ENCODE assay signal across 8 cellular contexts in genomic region chr1:181101581-181102226, GRCh38. TPM values are rescaled to one million over a fixed set of nuclear protein-coding genes. Genes with fewer than 3 reads are reported as not detected.
DNase-seq lines count a peak whose midpoint lies in the region; ATAC-seq and TF ChIP-seq lines count a peak whose summit lies in the region.

No MANE protein-coding gene starts in this region.

- intact Hi-C loops in OCI-LY7 (cut with micrococcal nuclease; ENCODE audit: unreplicated experiment): no loop called here

- peaks cover 17% of the 10 kb centered on the region for H3K4me1 ChIP-seq in OCI-LY7 (ENCODE audit: insufficient read depth, low read length, poor library complexity, severe bottlenecking)

- peak; percentile 51 for DNase-seq in CD1c-positive myeloid dendritic cell (ENCODE audit: extremely low spot score)
- peak; percentile 89 for DNase-seq in M059J (ENCODE audit: low read depth)
- no peak for DNase-seq in RWPE1 (ENCODE audit: low spot score)
- peak; percentile 46 for DNase-seq in glomerular visceral epithelial cell (ENCODE audit: extremely low spot score)
- no peak for DNase-seq in OCI-LY7 (ENCODE audit: low spot score)
- DNase-seq in activated CD8-positive, alpha-beta memory T cell treated with anti-CD3 and anti-CD28 coated beads, Interleukin-2, amount 10 ng/mL, durations not matched to agents 7 days and 5 days: no peak
- DNase-seq in HuH-7 (ENCODE audit: low spot score): no peak

- H3K9me3 Mint-ChIP-seq in activated CD8-positive, alpha-beta memory T cell treated with anti-CD3 and anti-CD28 coated beads, Interleukin-2, amount 10 ng/mL, durations not matched to agents 7 days and 5 days (ENCODE audit: low read depth): no peaks in the 10 kb centered on the region

- H3K9me3 ChIP-seq in OCI-LY7 (ENCODE audit: low read length): no peaks in the 10 kb centered on the region

- H3K4me2 ChIP-seq in OCI-LY7 (ENCODE audit: low read length): no peak overlapping the region

- H4K20me1 ChIP-seq in OCI-LY7 (ENCODE audit: insufficient read depth, low read length): no peaks in the 10 kb centered on the region; the same call in 1 of the 2 replicates

- peaks cover 87% of the 10 kb centered on the region for H3K4me1 Mint-ChIP-seq in activated CD8-positive, alpha-beta memory T cell treated with anti-CD3 and anti-CD28 coated beads, Interleukin-2, amount 10 ng/mL, durations not matched to agents 7 days and 5 days

- peaks cover 10% of the 10 kb centered on the region for H3K27me3 Mint-ChIP-seq in activated CD8-positive, alpha-beta memory T cell treated with anti-CD3 and anti-CD28 coated beads, Interleukin-2, amount 10 ng/mL, durations not matched to agents 7 days and 5 days

- CTCF ChIA-PET in RWPE1 (lab: Yijun Ruan, JAX): interaction anchor here (0.5 to 8.1 kb wide), 4 partner anchors 13 to 88 kb away, joined by 3 to 63 read pairs (median 4); partner anchors contain the start of gene IER5
- CTCF ChIA-PET in OCI-LY7 (lab: Charles Lee; ENCODE audit: unreplicated experiment): no interaction called here
- CTCF ChIA-PET in activated CD8-positive, alpha-beta memory T cell treated with anti-CD3 and anti-CD28 coated beads, Interleukin-2, amount 10 ng/mL, durations not matched to agents 7 days and 5 days (lab: Charles Lee): interaction anchor here (8.0 to 13.9 kb wide), 2 partner anchors 13 to 37 kb away, joined by 54 to 210 read pairs; partner anchors contain the start of gene IER5

- POLR2A ChIA-PET in RWPE1 (lab: Yijun Ruan, JAX; ENCODE audit: low non-redundant PET): interaction anchor here (0.6 kb wide), 1 partner anchor 200 kb away, joined by 3 read pairs; no protein-coding TSS in a partner anchor
- POLR2A ChIA-PET in OCI-LY7 (lab: Charles Lee): interaction anchor here (0.6 kb wide), 1 partner anchor 190 kb away, joined by 4 read pairs; no protein-coding TSS in a partner anchor

- no TSS peak for BruUV-seq in OCI-LY7 (replicated peaks; lab: Mats Ljungman, UMichigan)

- H3K27ac ChIP-seq in RWPE1 (peak overlapping the region; percentile 72), OCI-LY7 (ENCODE audit: low read depth, low read length, poor library complexity, severe bottlenecking) (no peak overlapping the region)

- no peak overlapping the region for H3K4me3 ChIP-seq in OCI-LY7 (ENCODE audit: low read depth, low read length, poor library complexity, severe bottlenecking)

- TF ChIP-seq CTCF in RWPE1 (conservative IDR thresholded peaks at IDR 0.05; ENCODE audit: low read depth) (no peak), OCI-LY7 (conservative IDR thresholded peaks at IDR 0.05; ENCODE audit: low read length) (no peak)

- no peaks in the 10 kb centered on the region for H3K9me2 ChIP-seq in OCI-LY7 (ENCODE audit: insufficient read depth, low read length)

- no peaks in the 10 kb centered on the region for H3K36me3 ChIP-seq in OCI-LY7 (ENCODE audit: insufficient read depth, low read length)

- H3K27ac Mint-ChIP-seq in activated CD8-positive, alpha-beta memory T cell treated with anti-CD3 and anti-CD28 coated beads, Interleukin-2, amount 10 ng/mL, durations not matched to agents 7 days and 5 days: no peak overlapping the region

- no peaks in the 10 kb centered on the region for H3K79me2 ChIP-seq in OCI-LY7 (ENCODE audit: insufficient read depth, low read depth, low read length)

- no peak overlapping the region for H2AFZ ChIP-seq in OCI-LY7 (ENCODE audit: low read length)

- H3K36me3 Mint-ChIP-seq in activated CD8-positive, alpha-beta memory T cell treated with anti-CD3 and anti-CD28 coated beads, Interleukin-2, amount 10 ng/mL, durations not matched to agents 7 days and 5 days: peaks cover 5% of the 10 kb centered on the region

- no peak overlapping the region for H3K4me3 Mint-ChIP-seq in activated CD8-positive, alpha-beta memory T cell treated with anti-CD3 and anti-CD28 coated beads, Interleukin-2, amount 10 ng/mL, durations not matched to agents 7 days and 5 days

- ATAC-seq in activated CD8-positive, alpha-beta memory T cell treated with anti-CD3 and anti-CD28 coated beads, Interleukin-2, amount 10 ng/mL, durations not matched to agents 7 days and 5 days: no peak
- no peak for ATAC-seq in GM18858 (IDR thresholded peaks at IDR 0.05; ENCODE audit: unreplicated experiment)

RNA-seq across cellular contexts. Expression of gene IER5, which starts 13.2 kb away (rescaled TPM):
- 25.6 and 28.0 TPM in 2 replicates for total RNA-seq in M059J (2014; rRNA removed; shearing (Covaris generic))
- total RNA-seq in OCI-LY7 (2014; rRNA removed; shearing (Covaris generic)): 14.3 and 18.3 TPM in 2 replicates
- total RNA-seq in OCI-LY7 (2022): 7.2 and 8.2 TPM in 2 replicates
- total RNA-seq in activated CD8-positive, alpha-beta memory T cell treated with anti-CD3 and anti-CD28 coated beads, Interleukin-2, amount 10 ng/mL, durations not matched to agents 7 days and 5 days: 10 to 100 TPM; 50.4 to 67.0 TPM

Comparison
In these comparisons a context has a peak if more than half of its experiments do, and no peak if none do; other contexts are left out.
1. DNase-seq: peak in CD1c-positive myeloid dendritic cell (single experiment), M059J (single experiment) and glomerular visceral epithelial cell (single experiment); none in RWPE1 (single experiment), OCI-LY7 (single experiment), activated CD8-positive, alpha-beta memory T cell treated with anti-CD3 and anti-CD28 coated beads, Interleukin-2, amount 10 ng/mL, durations not matched to agents 7 days and 5 days (single experiment) and HuH-7 (single experiment).